In genomic region chr5:75331095-75332090, GRCh38 we compare ENCODE assay signal across 1 cellular context.
TF ChIP-seq lines count a peak whose summit lies in the region.

No MANE protein-coding gene starts in this region.

TF ChIP-seq in GM12878, 131 proteins besides CTCF, POLR2A, EP300 and RAD21:
- TF ChIP-seq ZNF687 (IDR thresholded peaks at IDR 0.05) (no peak), SRF (IDR thresholded peaks at IDR 0.05; ENCODE audit: low read depth in 2 of 2, low read length in 2 of 2) (no peak), ZBTB4 (CRISPR knock-in tag; IDR thresholded peaks at IDR 0.05) (no peak), ZNF592 (IDR thresholded peaks at IDR 0.05) (no peak), BCLAF1 (IDR thresholded peaks at IDR 0.05) (no peak), POLR2AphosphoS2 (IDR thresholded peaks at IDR 0.05; ENCODE audit: low read depth, low read length) (no peak), CBFB (IDR thresholded peaks at IDR 0.05; ENCODE audit: low read depth) (no peak), NR2F1 (conservative IDR thresholded peaks at IDR 0.05) (no peak), BCL3 (IDR thresholded peaks at IDR 0.05; ENCODE audit: borderline replicate concordance, insufficient read depth, low read depth, low read length, poor library complexity, severe bottlenecking) (no peak), CBX5 (IDR thresholded peaks at IDR 0.05; ENCODE audit: low read depth) (no peak), STAT1 (conservative IDR thresholded peaks at IDR 0.05) (no peak), CEBPZ (IDR thresholded peaks at IDR 0.05; ENCODE audit: low read depth, low read length) (no peak), ATF2 (IDR thresholded peaks at IDR 0.05; ENCODE audit: low read length) (no peak)
